24 cellular contexts compared by ENCODE assay signal in genomic region chr16:74099530-74099929, GRCh38.
"Had no signal": no experiment of that assay in that cellular context is flagged by ENCODE, and none has a peak within 500 bp of the region (broad histone marks: within the 10 kb centered on the region; RNA-seq: fewer than 3 reads in every experiment).

No MANE protein-coding gene starts in this region.

- H3K27me3 Mint-ChIP-seq: activated CD4-positive, alpha-beta memory T cell treated with anti-CD3 and anti-CD28 coated beads, Interleukin-2, amount 10 ng/mL, durations not matched to agents 7 days and 5 days; activated CD4-positive, alpha-beta T cell treated with anti-CD3 and anti-CD28 coated beads for 36 hours; activated T-helper 17 cell treated with anti-CD3 and anti-CD28 coated beads, Interleukin-2, amount 50 U/mL, for 72 hours had no signal

- H3K36me3 Mint-ChIP-seq: activated naive CD8-positive, alpha-beta T cell treated with anti-CD3 and anti-CD28 coated beads for 36 hours had no signal

- H3K4me1 Mint-ChIP-seq: activated CD4-positive, alpha-beta memory T cell treated with anti-CD3 and anti-CD28 coated beads, Interleukin-2, amount 10 ng/mL, durations not matched to agents 7 days and 5 days; activated CD4-positive, alpha-beta T cell treated with anti-CD3 and anti-CD28 coated beads for 36 hours; activated naive CD8-positive, alpha-beta T cell treated with anti-CD3 and anti-CD28 coated beads for 36 hours; activated T-helper 17 cell treated with anti-CD3 and anti-CD28 coated beads, Interleukin-2, amount 50 U/mL, for 72 hours; T-helper 17 cell had no signal

- H3K27ac Mint-ChIP-seq: activated CD4-positive, alpha-beta memory T cell treated with anti-CD3 and anti-CD28 coated beads, Interleukin-2, amount 10 ng/mL, durations not matched to agents 7 days and 5 days; activated CD4-positive, alpha-beta T cell treated with anti-CD3 and anti-CD28 coated beads for 36 hours; activated naive CD4-positive, alpha-beta T cell treated with anti-CD3 and anti-CD28 coated beads for 36 hours; activated naive CD8-positive, alpha-beta T cell treated with anti-CD3 and anti-CD28 coated beads for 36 hours; activated T-helper 17 cell treated with anti-CD3 and anti-CD28 coated beads, Interleukin-2, amount 50 U/mL, for 72 hours; T-helper 17 cell had no signal

- H3K9me3 ChIP-seq: breast epithelium had no signal

- H3K4me3 Mint-ChIP-seq: activated CD4-positive, alpha-beta memory T cell treated with anti-CD3 and anti-CD28 coated beads, Interleukin-2, amount 10 ng/mL, durations not matched to agents 7 days and 5 days; activated CD4-positive, alpha-beta T cell treated with anti-CD3 and anti-CD28 coated beads for 36 hours; activated naive CD4-positive, alpha-beta T cell treated with anti-CD3 and anti-CD28 coated beads for 36 hours; activated naive CD8-positive, alpha-beta T cell treated with anti-CD3 and anti-CD28 coated beads for 36 hours; activated T-helper 17 cell treated with anti-CD3 and anti-CD28 coated beads, Interleukin-2, amount 50 U/mL, for 72 hours; T-helper 17 cell had no signal

- H3K4me3 ChIP-seq: breast epithelium had no signal

- ATAC-seq: activated CD4-positive, alpha-beta T cell treated with anti-CD3 and anti-CD28 coated beads for 36 hours; activated T-helper 17 cell treated with anti-CD3 and anti-CD28 coated beads, Interleukin-2, amount 50 U/mL, for 72 hours; T-helper 17 cell had no signal

- H3K27me3 ChIP-seq: breast epithelium had no signal

- H3K27ac ChIP-seq: breast epithelium, KMS-11 had no signal

- H3K36me3 ChIP-seq: breast epithelium had no signal

- H3K9ac ChIP-seq: KMS-11 had no signal

- H3K9me3 Mint-ChIP-seq: activated CD4-positive, alpha-beta memory T cell treated with anti-CD3 and anti-CD28 coated beads, Interleukin-2, amount 10 ng/mL, durations not matched to agents 7 days and 5 days; activated naive CD8-positive, alpha-beta T cell treated with anti-CD3 and anti-CD28 coated beads for 36 hours; activated T-helper 17 cell treated with anti-CD3 and anti-CD28 coated beads, Interleukin-2, amount 50 U/mL, for 72 hours had no signal

- DNase-seq: activated CD4-positive, alpha-beta memory T cell treated with anti-CD3 and anti-CD28 coated beads, Interleukin-2, amount 10 ng/mL, durations not matched to agents 7 days and 5 days; activated CD4-positive, alpha-beta T cell treated with anti-CD3 and anti-CD28 coated beads for 36 hours; activated CD4-positive, alpha-beta T cell treated with anti-CD3 and anti-CD28 coated beads, Interleukin-2, amount 50 U/mL, for 1 hour; activated gamma-delta T cell; activated naive CD4-positive, alpha-beta T cell treated with anti-CD3 and anti-CD28 coated beads for 36 hours; activated naive CD8-positive, alpha-beta T cell treated with anti-CD3 and anti-CD28 coated beads for 36 hours; activated T-cell treated with anti-CD3 and anti-CD28 coated beads for 4 hours; activated T-cell treated with anti-CD3 and anti-CD28 coated beads, Interleukin-2, amount 50 U/mL, for 48 hours; caudate nucleus; NCI-H1092 treated with DMSO at 0.1 percent for 48 hours; NCI-H1417 treated with DMSO at 0.1 percent for 48 hours; NCI-H1694; NCI-H2029; NCI-H2107; NCI-H2171 treated with DMSO at 0.1 percent for 48 hours; NCI-H226; NCI-H526; NCI-H82; SIG-M5; T-helper 17 cell; T-helper 9 cell had no signal

- H3K4me1 ChIP-seq: breast epithelium had no signal

- H3K4me2 ChIP-seq: KMS-11 had no signal
